ENCODE assay signal across 19 cellular contexts in the genomic region with DNA sequence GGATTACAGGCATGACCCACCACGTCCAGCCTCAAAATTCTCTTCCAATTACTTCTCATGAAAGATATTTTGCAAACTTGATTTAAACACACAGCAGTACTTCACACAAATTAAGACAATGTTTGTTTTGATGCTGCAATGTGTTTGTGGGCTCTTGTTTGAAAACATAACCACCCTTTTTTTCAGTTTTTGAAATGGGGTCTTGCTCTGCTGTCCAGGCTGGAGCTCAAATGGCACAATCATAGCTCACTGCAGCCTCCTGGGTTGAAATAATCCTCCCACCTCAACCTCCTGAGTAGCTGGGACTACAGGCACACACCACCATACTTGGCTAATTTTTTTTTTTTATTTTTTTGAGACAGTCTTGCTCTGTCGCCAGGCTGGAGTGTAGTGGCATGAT.
"Had no signal": no experiment of that assay in that cellular context is flagged by ENCODE, and none has a peak within 500 bp of the region (broad histone marks: within the 10 kb centered on the region; RNA-seq: fewer than 3 reads in every experiment).

No MANE protein-coding gene starts in this region.

- H3K9me3 Mint-ChIP-seq: memory B cell; natural killer cell; stimulated activated naive B cell treated with anti-CD40 and anti-IgM and Interleukin-4, amounts not matched to agents 10 μg/mL and 1 μg/mL and 100 μg/mL, for 72 hours; type B pancreatic cell had no signal

- H3K27me3 ChIP-seq: dorsolateral prefrontal cortex, ovary, spleen, stomach, thyroid gland had no signal

- H3K4me3 Mint-ChIP-seq: memory B cell; natural killer cell; stimulated activated naive B cell treated with anti-CD40 and anti-IgM and Interleukin-4, amounts not matched to agents 10 μg/mL and 1 μg/mL and 100 μg/mL, for 72 hours; type B pancreatic cell had no signal

- H3K4me1 ChIP-seq: psoas muscle had no signal

- FAIRE-seq: frontal cortex, keratinocyte had no signal

- H3K36me3 ChIP-seq: ovary, thyroid gland had no signal

- H3K9me3 ChIP-seq: ovary, psoas muscle, spleen, stomach, thyroid gland had no signal

- H3K27me3 Mint-ChIP-seq: memory B cell; stimulated activated naive B cell treated with anti-CD40 and anti-IgM and Interleukin-4, amounts not matched to agents 10 μg/mL and 1 μg/mL and 100 μg/mL, for 72 hours; type B pancreatic cell had no signal

- H3K27ac ChIP-seq: dorsolateral prefrontal cortex, ovary, psoas muscle, skin epidermis, spleen, stomach, thyroid gland had no signal

- DNase-seq: dorsolateral prefrontal cortex; effector CD4-positive, alpha-beta T cell; natural killer cell; occipital lobe; ovary; posterior cingulate gyrus; psoas muscle; right cardiac atrium; spleen; stimulated activated CD4-positive, alpha-beta T cell treated with anti-CD3 and anti-CD28 coated beads, Interleukin-4, amount 100 ng/mL, for 4 hours; stimulated activated naive B cell treated with anti-CD40 and anti-IgM and Interleukin-4, amounts not matched to agents 10 μg/mL and 1 μg/mL and 100 μg/mL, for 72 hours; stomach; thyroid gland had no signal

- H3K27ac Mint-ChIP-seq: memory B cell, type B pancreatic cell had no signal

- ATAC-seq: natural killer cell; psoas muscle; right cardiac atrium; stimulated activated naive B cell treated with anti-CD40 and anti-IgM and Interleukin-4, amounts not matched to agents 10 μg/mL and 1 μg/mL and 100 μg/mL, for 72 hours had no signal

- H3K4me3 ChIP-seq: dorsolateral prefrontal cortex, lung, ovary, psoas muscle, skin epidermis, spleen, stomach, thyroid gland had no signal

- H3K36me3 Mint-ChIP-seq: natural killer cell had no signal
